Comparison of ENCODE assay signal across 26 cellular contexts in genomic region chr20:59024111-59024530, GRCh38. TPM values are rescaled to one million over a fixed set of nuclear protein-coding genes. Genes with fewer than 3 reads are reported as not detected.
DNase-seq lines count a peak whose midpoint lies in the region; ATAC-seq and TF ChIP-seq lines count a peak whose summit lies in the region.
"Had no signal": no experiment of that assay in that cellular context is flagged by ENCODE, and none has a peak within 500 bp of the region (broad histone marks: within the 10 kb centered on the region; RNA-seq: fewer than 3 reads in every experiment).

No MANE protein-coding gene starts in this region.

- no peaks in the 10 kb centered on the region for H3K9me3 ChIP-seq in right cardiac atrium (ENCODE audit: control insufficient read depth, low read length)
- no peaks in the 10 kb centered on the region for H3K9me3 ChIP-seq in left ventricle myocardium inferior (replicated peaks)
- no peaks in the 10 kb centered on the region for H3K9me3 ChIP-seq in lower lobe of right lung
- no peaks in the 10 kb centered on the region for H3K9me3 ChIP-seq in testis
- no peaks in the 10 kb centered on the region for H3K9me3 ChIP-seq in thyroid gland
- H3K9me3 ChIP-seq: A549, BE2C, SJSA1 had no signal

- TF ChIP-seq CTCF in left ventricle myocardium inferior (IDR thresholded peaks at IDR 0.05; ENCODE audit: borderline replicate concordance) (no peak), lower lobe of right lung (IDR thresholded peaks at IDR 0.05) (no peak), testis (IDR thresholded peaks at IDR 0.05) (no peak), thyroid gland (IDR thresholded peaks at IDR 0.05) (no peak)

- H3K27ac ChIP-seq in right cardiac atrium (ENCODE audit: low read length) (no peak overlapping the region), left ventricle myocardium inferior (replicated peaks) (no peak overlapping the region), lower lobe of right lung (no peak overlapping the region), testis (no peak overlapping the region), thyroid gland (no peak overlapping the region)
- H3K27ac ChIP-seq: A549, HL-60, KMS-11, SJSA1 had no signal

- peak; percentile 18 for TF ChIP-seq POLR2A in GM19193 (IDR thresholded peaks at IDR 0.05; ENCODE audit: extremely low read depth, insufficient read depth, insufficient read length)
- no peak for TF ChIP-seq POLR2A in testis (IDR thresholded peaks at IDR 0.05)
- TF ChIP-seq POLR2A in thyroid gland (IDR thresholded peaks at IDR 0.05) = no peak

- ATAC-seq in right cardiac atrium (peak; percentile 9 to 18), lower lobe of right lung (no peak), GM18517 (IDR thresholded peaks at IDR 0.05; ENCODE audit: unreplicated experiment) (no peak), HG02970 (IDR thresholded peaks at IDR 0.05; ENCODE audit: low FRiP score, unreplicated experiment) (no peak)
- ATAC-seq: A549, Panc1 had no signal

- H3K4me3 ChIP-seq in right cardiac atrium (ENCODE audit: low read length) = no peak overlapping the region
- no peak overlapping the region for H3K4me3 ChIP-seq in left ventricle myocardium inferior
- no peak overlapping the region for H3K4me3 ChIP-seq in lower lobe of right lung
- no peak overlapping the region for H3K4me3 ChIP-seq in testis
- H3K4me3 ChIP-seq in thyroid gland (replicated peaks in 1 of 3) = no peak overlapping the region
- H3K4me3 ChIP-seq: A549, SJSA1 had no signal

- DNase-seq in right cardiac atrium = no peak
- DNase-seq in left ventricle myocardium inferior = no peak
- DNase-seq in lower lobe of right lung = peak; percentile 31
- DNase-seq in testis = peak; percentile 11
- DNase-seq in thyroid gland = no peak
- DNase-seq: BE2C; CD4-positive, alpha-beta T cell; COR-L47; DMS 273 treated with DMSO at 0.1 percent for 48 hours; DND-41; GOT3; HCEC 1CT; NCI-H1092 treated with DMSO at 0.1 percent for 48 hours; NCI-H2029 treated with DMSO at 0.1 percent for 48 hours; NCI-H226; NCI-H510A treated with DMSO at 0.1 percent for 48 hours; NCI-H748 treated with DMSO at 0.1 percent for 48 hours; NK-92 treated with Interleukin-12 subunit alpha and Interleukin-12 subunit beta, amount 100 ng/mL, for 24 hours had no signal

- no peaks in the 10 kb centered on the region for H3K27me3 ChIP-seq in right cardiac atrium (ENCODE audit: control insufficient read depth, insufficient read depth)
- no peaks in the 10 kb centered on the region for H3K27me3 ChIP-seq in left ventricle myocardium inferior (ENCODE audit: low read depth)
- no peaks in the 10 kb centered on the region for H3K27me3 ChIP-seq in lower lobe of right lung (ENCODE audit: low read depth)
- no peaks in the 10 kb centered on the region for H3K27me3 ChIP-seq in testis
- no peaks in the 10 kb centered on the region for H3K27me3 ChIP-seq in thyroid gland
- H3K27me3 ChIP-seq: BE2C, SJSA1 had no signal

- intact Hi-C loops in right cardiac atrium (cut with DNase I) = no loop called here
- intact Hi-C loops in left ventricle myocardium inferior (cut with micrococcal nuclease) = no loop called here
- intact Hi-C loops in lower lobe of right lung (cut with DNase I) = no loop called here
- intact Hi-C loops in testis (cut with DNase I; ENCODE audit: low total_unique reads) = loop anchor here (10.0 kb wide), 1 partner anchor 139 kb away; no protein-coding TSS in a partner anchor
- intact Hi-C loops in thyroid gland (cut with DNase I) = no loop called here

- H3K36me3 ChIP-seq in left ventricle myocardium inferior (peaks cover 66% of the 10 kb centered on the region), lower lobe of right lung (peaks cover 64% of the 10 kb centered on the region), testis (ENCODE audit: low read depth, missing control alignments) (no peaks in the 10 kb centered on the region), thyroid gland (peaks cover 43 to 44% of the 10 kb centered on the region in 2 donors)

- peaks cover 4% of the 10 kb centered on the region for H3K4me1 ChIP-seq in right cardiac atrium (ENCODE audit: control insufficient read depth, insufficient read depth, low read length)
- H3K4me1 ChIP-seq in left ventricle myocardium inferior = peaks cover 38% of the 10 kb centered on the region
- H3K4me1 ChIP-seq in lower lobe of right lung = peaks cover 22% of the 10 kb centered on the region
- peaks cover 5% of the 10 kb centered on the region for H3K4me1 ChIP-seq in testis
- H3K4me1 ChIP-seq in thyroid gland = peaks cover 10 to 13% of the 10 kb centered on the region in 2 donors

- 96% methylated on average over 24 of the region's 24 CpGs for WGBS in right cardiac atrium
- 93 to 96% methylated on average over 9 to 24 of the region's 24 CpGs for WGBS in testis, 2 donors
- WGBS in thyroid gland, 2 donors = 93 to 96% methylated on average over 24 of the region's 24 CpGs

RNA-seq across cellular contexts. Expression of gene TUBB1, which starts 4.9 kb away (rescaled TPM):
- under 1 TPM in 3 of 4 donors, not detected in 1; 0.11 to 0.17 (median 0.12) TPM for total RNA-seq in right cardiac atrium
- polyA plus RNA-seq in right cardiac atrium = 0.09 TPM
- 0.30 TPM for total RNA-seq in left ventricle myocardium inferior
- 6.5 TPM for total RNA-seq in lower lobe of right lung
- under 1 TPM; 0.25 to 0.55 TPM for total RNA-seq in testis
- 1.3 TPM for polyA plus RNA-seq in testis (ENCODE audit: insufficient read depth, low read depth, low replicate concordance)
- under 1 TPM in 2 of 4 donors, not detected in 2; 0.11 to 0.46 TPM for total RNA-seq in thyroid gland

RNA-seq across cellular contexts. Expression of gene ATP5F1E, which starts 8.0 kb away (rescaled TPM):
- total RNA-seq in right cardiac atrium (100 to 1,000 TPM; 109 to 131 (median 121) TPM), left ventricle myocardium inferior (134 TPM), lower lobe of right lung (73.8 TPM), testis (10 to 100 TPM; 24.6 to 25.5 TPM), thyroid gland (10 to 100 TPM; 13.3 to 57.8 (median 32.4) TPM)
- polyA plus RNA-seq in right cardiac atrium (131 TPM), testis (ENCODE audit: insufficient read depth, low read depth, low replicate concordance) (76.0 TPM)

RNA-seq across cellular contexts. Expression of gene CTSZ, which starts 17.1 kb away (rescaled TPM):
- total RNA-seq in right cardiac atrium = 100 to 1,000 TPM; 136 to 166 (median 142) TPM
- 149 TPM for polyA plus RNA-seq in right cardiac atrium
- total RNA-seq in left ventricle myocardium inferior = 131 TPM
- total RNA-seq in lower lobe of right lung = 533 TPM
- total RNA-seq in testis = 10 to 100 TPM; 49.4 to 77.4 TPM
- 120 TPM for polyA plus RNA-seq in testis (ENCODE audit: insufficient read depth, low read depth, low replicate concordance)
- total RNA-seq in thyroid gland = 100 to 1,000 TPM; 152 to 256 (median 212) TPM

RNA-seq across cellular contexts. Expression of gene PRELID3B, which starts 18.5 kb away (rescaled TPM):
- 10 to 100 TPM; 32.1 to 49.0 (median 41.3) TPM for total RNA-seq in right cardiac atrium
- polyA plus RNA-seq in right cardiac atrium = 18.3 TPM
- 46.6 TPM for total RNA-seq in left ventricle myocardium inferior
- total RNA-seq in lower lobe of right lung = 43.0 TPM
- 10 to 100 TPM; 29.1 to 35.3 TPM for total RNA-seq in testis
- polyA plus RNA-seq in testis (ENCODE audit: insufficient read depth, low read depth, low replicate concordance) = 54.3 TPM
- 100 to 1,000 TPM in 1 of 4 donors, 10 to 100 TPM in 3; 74.4 to 112 (median 85.6) TPM for total RNA-seq in thyroid gland

RNA-seq across cellular contexts. Expression of gene NELFCD, which starts 43.1 kb away (rescaled TPM):
- total RNA-seq in right cardiac atrium = 10 to 100 TPM; 26.4 to 33.0 (median 28.9) TPM
- 19.2 TPM for polyA plus RNA-seq in right cardiac atrium
- total RNA-seq in left ventricle myocardium inferior = 30.4 TPM
- total RNA-seq in lower lobe of right lung = 54.1 TPM
- total RNA-seq in testis = 100 to 1,000 TPM; 103 to 123 TPM
- 105 TPM for polyA plus RNA-seq in testis (ENCODE audit: insufficient read depth, low read depth, low replicate concordance)
- total RNA-seq in thyroid gland = 100 to 1,000 TPM in 3 of 4 donors, 10 to 100 TPM in 1; 96.6 to 129 (median 113) TPM

Comparison
In these comparisons a context has a peak if more than half of its experiments do, and no peak if none do; other contexts are left out.
1. ATAC-seq: peak in right cardiac atrium (2 of 2); none in lower lobe of right lung (0 of 2), GM18517 (single experiment) and HG02970 (single experiment).
2. DNase-seq: peak in lower lobe of right lung (single experiment) and testis (single experiment); none in right cardiac atrium (0 of 3), left ventricle myocardium inferior (single experiment) and thyroid gland (0 of 2).